Comparison of ENCODE assay signal across 11 cellular contexts in genomic region chr5:151592855-151593408, GRCh38. TPM values are rescaled to one million over a fixed set of nuclear protein-coding genes. Genes with fewer than 3 reads are reported as not detected.
A peak's percentile ranks its signal among the peaks of the same experiment; 100 is the strongest.
DNase-seq lines count a peak whose midpoint lies in the region; ATAC-seq and TF ChIP-seq lines count a peak whose summit lies in the region.
"Had no signal": no experiment of that assay in that cellular context is flagged by ENCODE, and none has a peak within 500 bp of the region (broad histone marks: within the 10 kb centered on the region; RNA-seq: fewer than 3 reads in every experiment).

No MANE protein-coding gene starts in this region.

- no peak overlapping the region for H3K4me3 Mint-ChIP-seq in HFFc6
- no peak overlapping the region for H3K4me3 Mint-ChIP-seq in activated T-helper 17 cell treated with anti-CD3 and anti-CD28 coated beads, Interleukin-2, amount 50 U/mL, for 72 hours

- no peak overlapping the region for H3K27ac Mint-ChIP-seq in HFFc6
- H3K27ac Mint-ChIP-seq in activated T-helper 17 cell treated with anti-CD3 and anti-CD28 coated beads, Interleukin-2, amount 50 U/mL, for 72 hours = no peak overlapping the region

- DNase-seq in COR-L47 (lab: John Stamatoyannopoulos, UW) = peak; percentile 22
- peak; percentile 91 for DNase-seq in islet precursor cell
- no peak for DNase-seq in HFFc6
- no peak for DNase-seq in iPS-NIHi7 (ENCODE audit: extremely low spot score)
- no peak for DNase-seq in KG1 (lab: John Stamatoyannopoulos, UW)
- DNase-seq: C1 segment of cervical spinal cord, NCI-H345 had no signal

- H3K4me1 Mint-ChIP-seq in HFFc6 (ENCODE audit: low read depth) = peaks cover 6% of the 10 kb centered on the region; the same call in 1 of the 2 replicates
- H3K4me1 Mint-ChIP-seq in activated T-helper 17 cell treated with anti-CD3 and anti-CD28 coated beads, Interleukin-2, amount 50 U/mL, for 72 hours = no peaks in the 10 kb centered on the region

- no peaks in the 10 kb centered on the region for H3K36me3 Mint-ChIP-seq in HFFc6 (ENCODE audit: low read depth)
- no peaks in the 10 kb centered on the region for H3K36me3 Mint-ChIP-seq in activated T-helper 17 cell treated with anti-CD3 and anti-CD28 coated beads, Interleukin-2, amount 50 U/mL, for 72 hours (ENCODE audit: low read depth)

- no peaks in the 10 kb centered on the region for H3K9me3 Mint-ChIP-seq in HFFc6
- H3K9me3 Mint-ChIP-seq in activated T-helper 17 cell treated with anti-CD3 and anti-CD28 coated beads, Interleukin-2, amount 50 U/mL, for 72 hours = no peaks in the 10 kb centered on the region

- ATAC-seq in GM19025 (IDR thresholded peaks at IDR 0.05; ENCODE audit: low read depth, unreplicated experiment) (peak; percentile 60), HG03066 (IDR thresholded peaks at IDR 0.05; ENCODE audit: low read depth, unreplicated experiment) (peak; percentile 58)
- no peak for ATAC-seq in activated T-helper 17 cell treated with anti-CD3 and anti-CD28 coated beads, Interleukin-2, amount 50 U/mL, for 72 hours (replicated peaks)

- peaks cover 34% of the 10 kb centered on the region for H3K27me3 Mint-ChIP-seq in HFFc6 (ENCODE audit: insufficient read depth)
- H3K27me3 Mint-ChIP-seq in activated T-helper 17 cell treated with anti-CD3 and anti-CD28 coated beads, Interleukin-2, amount 50 U/mL, for 72 hours = no peaks in the 10 kb centered on the region

- TF ChIP-seq CTCF in HFFc6 (IDR thresholded peaks at IDR 0.05) = no peak

RNA-seq across cellular contexts. Expression of gene FAT2, which starts 1.8 kb away (rescaled TPM):
- not detected for total RNA-seq in HFFc6 (2021; fragmentation: NEBNext Ultra II Directional; extraction: Animal tissue kit (Norgen Biotek cat#: 25700))
- total RNA-seq in activated T-helper 17 cell treated with anti-CD3 and anti-CD28 coated beads, Interleukin-2, amount 50 U/mL, for 72 hours = not detected
- total RNA-seq: T-helper 1 cell treated with Interleukin-12 subunit alpha and Interleukin-12 subunit beta and Interleukin-4 antibody, amounts not matched to agents 30 ng/mL and 1 ng/mL, for 36 hours had no signal

Comparison
In these comparisons a context has a peak if more than half of its experiments do, and no peak if none do; other contexts are left out.
1. DNase-seq: peak in COR-L47 (single experiment) and islet precursor cell (single experiment); none in HFFc6 (single experiment), iPS-NIHi7 (single experiment) and KG1 (single experiment).